24 cellular contexts compared by ENCODE assay signal in genomic region chr7:44269417-44269816, GRCh38. TPM values are rescaled to one million over a fixed set of nuclear protein-coding genes. Genes with fewer than 3 reads are reported as not detected.
"Had no signal": no experiment of that assay in that cellular context is flagged by ENCODE, and none has a peak within 500 bp of the region (broad histone marks: within the 10 kb centered on the region; RNA-seq: fewer than 3 reads in every experiment).

No MANE protein-coding gene starts in this region.

- H3K4me2 ChIP-seq: smooth muscle cell had no signal

- H3K4me1 ChIP-seq: lower lobe of right lung, sigmoid colon, upper lobe of right lung had no signal

- H3K9me3 ChIP-seq: lower lobe of right lung, mucosa of descending colon, sigmoid colon, thyroid gland, upper lobe of right lung had no signal

- DNase-seq: activated CD4-positive, alpha-beta T cell treated with anti-CD3 and anti-CD28 coated beads, Interleukin-2, amount 10 ng/mL, durations not matched to agents 7 days and 5 days; activated CD4-positive, CD25-positive, alpha-beta regulatory T cell treated with anti-CD3 and anti-CD28 coated beads, Interleukin-2, amount 50 U/mL, for 72 hours; activated CD8-positive, alpha-beta memory T cell treated with anti-CD3 and anti-CD28 coated beads, Interleukin-2, amount 10 ng/mL, durations not matched to agents 7 days and 5 days; activated CD8-positive, alpha-beta T cell treated with anti-CD3 and anti-CD28 coated beads for 36 hours; activated effector memory CD4-positive, alpha-beta T cell treated with anti-CD3 and anti-CD28 coated beads, Interleukin-2, amount 50 U/mL, for 16 hours; activated naive CD4-positive, alpha-beta T cell treated with anti-CD3 and anti-CD28 coated beads, Interleukin-2, amount 10 ng/mL, durations not matched to agents 7 days and 5 days; activated T-cell treated with anti-CD3 and anti-CD28 coated beads for 4 hours; dermis blood vessel endothelial cell; effector memory CD4-positive, alpha-beta T cell; foreskin keratinocyte; glutamatergic neuron; left colon; lower lobe of right lung; mesendoderm; mucosa of descending colon; nephron progenitor cell; sigmoid colon; stimulated activated CD4-positive, alpha-beta T cell treated with anti-CD3 and anti-CD28 coated beads, Interleukin-15, amount 100 ng/mL, for 24 hours; thyroid gland; upper lobe of right lung had no signal

- H3K27me3 ChIP-seq: foreskin keratinocyte, thyroid gland had no signal

- H3K27ac ChIP-seq: foreskin keratinocyte, lower lobe of right lung, sigmoid colon, thyroid gland, upper lobe of right lung, VCaP had no signal

- H3K4me3 ChIP-seq: lower lobe of right lung, mucosa of descending colon, sigmoid colon, smooth muscle cell, thyroid gland, upper lobe of right lung had no signal

- FAIRE-seq: islet of Langerhans had no signal

- H3K36me3 ChIP-seq: lower lobe of right lung, sigmoid colon, thyroid gland, upper lobe of right lung had no signal

- ATAC-seq: activated CD8-positive, alpha-beta memory T cell treated with anti-CD3 and anti-CD28 coated beads, Interleukin-2, amount 10 ng/mL, durations not matched to agents 7 days and 5 days; activated CD8-positive, alpha-beta T cell treated with anti-CD3 and anti-CD28 coated beads for 36 hours; foreskin keratinocyte; left colon; lower lobe of right lung; mucosa of descending colon; stimulated activated memory B cell treated with anti-CD40 and anti-IgM and Interleukin-4, amounts not matched to agents 10 μg/mL and 1 μg/mL and 100 μg/mL, for 72 hours; upper lobe of right lung had no signal

RNA-seq across cellular contexts. Expression of gene CAMK2B, which starts 56.0 kb away (rescaled TPM):
- total RNA-seq: activated CD4-positive, alpha-beta T cell treated with anti-CD3 and anti-CD28 coated beads, Interleukin-2, amount 10 ng/mL, durations not matched to agents 7 days and 5 days; smooth muscle cell had no signal
- polyA plus RNA-seq: smooth muscle cell had no signal
